Comparison of ENCODE assay signal across 23 cellular contexts in genomic region chr6:12527339-12527738, GRCh38.
"Had no signal": no experiment of that assay in that cellular context is flagged by ENCODE, and none has a peak within 500 bp of the region (broad histone marks: within the 10 kb centered on the region; RNA-seq: fewer than 3 reads in every experiment).

No MANE protein-coding gene starts in this region.

- H3K4me1 ChIP-seq: foreskin keratinocyte, parathyroid adenoma, right lobe of liver, tibial nerve, upper lobe of right lung, uterus had no signal

- ATAC-seq: foreskin keratinocyte; gastroesophageal sphincter; heart left ventricle; left lobe of liver; mucosa of descending colon; natural killer cell treated with Interleukin-12 subunit alpha and Interleukin-12 subunit beta and Interleukin-15 and Interleukin-18, amount 100 ng/mL, for 72 hours; right lobe of liver; stimulated activated naive B cell treated with anti-CD40 and anti-IgM and Interleukin-4, amounts not matched to agents 10 μg/mL and 1 μg/mL and 100 μg/mL, for 72 hours; upper lobe of right lung had no signal

- H3K4me2 ChIP-seq: neural progenitor cell had no signal

- H3K4me3 ChIP-seq: dorsolateral prefrontal cortex, gastroesophageal sphincter, heart left ventricle, hepatocyte, mucosa of descending colon, neural progenitor cell, right lobe of liver, thoracic aorta, tibial nerve, upper lobe of right lung, uterus had no signal

- H2AFZ ChIP-seq: hepatocyte, neural progenitor cell, parathyroid adenoma had no signal

- FAIRE-seq: kidney, small intestine had no signal

- H3K9me3 ChIP-seq: mucosa of descending colon, right lobe of liver, thoracic aorta, upper lobe of right lung, uterus had no signal

- H3K27me3 ChIP-seq: foreskin keratinocyte, gastroesophageal sphincter, heart left ventricle, neural progenitor cell, right lobe of liver, tibial nerve, upper lobe of right lung, uterus had no signal

- H3K9ac ChIP-seq: neural progenitor cell, parathyroid adenoma had no signal

- DNase-seq: dorsolateral prefrontal cortex; effector CD4-positive, alpha-beta T cell; foreskin keratinocyte; heart left ventricle; kidney; mesenchymal stem cell; mucosa of descending colon; naive B cell; right lobe of liver; small intestine; stimulated activated CD4-positive, alpha-beta T cell treated with anti-CD3 and anti-CD28 coated beads, Interleukin-15, amount 100 ng/mL, for 24 hours; stimulated activated CD4-positive, alpha-beta T cell treated with anti-CD3 and anti-CD28 coated beads, Interleukin-2, amount 100 ng/mL, for 48 hours; stimulated activated naive B cell treated with anti-CD40 and anti-IgM and Interleukin-4, amounts not matched to agents 10 μg/mL and 1 μg/mL and 100 μg/mL, for 72 hours; upper lobe of right lung; uterus had no signal

- H3K36me3 ChIP-seq: gastroesophageal sphincter, heart left ventricle, neural progenitor cell, right lobe of liver, thoracic aorta, tibial nerve, upper lobe of right lung, uterus had no signal

- H3K27ac ChIP-seq: dorsolateral prefrontal cortex, foreskin keratinocyte, hepatocyte, neural progenitor cell, parathyroid adenoma, thoracic aorta, tibial nerve, upper lobe of right lung had no signal
